In genomic region chr18:9181275-9181674, GRCh38 we compare ENCODE assay signal across 1 cellular context.
TF ChIP-seq lines count a peak whose summit lies in the region.

No MANE protein-coding gene starts in this region.

TF ChIP-seq in SK-N-SH, 30 proteins besides CTCF, POLR2A, EP300 and RAD21 (continued from another document):
- TF ChIP-seq TAF1 (IDR thresholded peaks at IDR 0.05; ENCODE audit: borderline replicate concordance, low read depth, low read length) = no peak
- no peak for TF ChIP-seq SMC3 (IDR thresholded peaks at IDR 0.05; ENCODE audit: low read depth, low read length)
